ENCODE assay signal across 8 cellular contexts in the genomic region with DNA sequence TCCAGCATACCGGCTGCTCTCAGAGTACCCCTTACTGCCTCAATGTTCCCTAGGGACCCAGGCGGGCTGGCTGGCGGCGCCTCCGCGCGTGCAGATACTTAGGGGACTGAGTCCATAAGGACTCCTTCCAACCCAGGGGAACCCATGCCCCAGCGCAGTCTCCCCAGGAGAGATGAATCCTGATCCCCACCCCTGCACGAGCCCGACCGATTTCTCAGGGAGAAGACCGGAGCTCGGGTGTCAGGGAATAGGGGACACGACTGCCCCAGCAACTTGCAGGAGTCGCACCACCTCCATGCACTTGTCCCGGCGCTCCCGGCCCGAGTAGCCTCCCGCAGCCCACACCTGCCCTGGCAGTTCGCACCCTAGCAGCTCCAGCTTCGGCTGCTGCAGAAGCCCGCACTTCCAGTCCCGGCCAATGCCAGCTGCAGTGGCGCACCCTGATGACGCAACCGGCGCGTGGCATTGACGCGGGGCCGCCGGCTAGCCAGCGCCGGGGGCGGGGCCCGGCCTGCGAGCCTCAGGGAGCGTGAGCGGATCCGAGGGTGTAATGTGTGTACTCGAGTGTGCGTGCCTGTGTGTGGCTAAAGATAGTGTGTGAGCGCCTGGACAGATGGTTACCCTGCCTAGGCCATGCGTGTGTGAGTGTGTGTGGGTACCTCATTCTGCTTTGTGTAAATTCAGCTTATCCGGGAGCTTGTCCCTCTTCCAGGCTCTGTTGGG. TPM values are rescaled to one million over a fixed set of nuclear protein-coding genes. Genes with fewer than 3 reads are reported as not detected.
DNase-seq lines count a peak whose midpoint lies in the region; ATAC-seq and TF ChIP-seq lines count a peak whose summit lies in the region.

A gene with protein sequence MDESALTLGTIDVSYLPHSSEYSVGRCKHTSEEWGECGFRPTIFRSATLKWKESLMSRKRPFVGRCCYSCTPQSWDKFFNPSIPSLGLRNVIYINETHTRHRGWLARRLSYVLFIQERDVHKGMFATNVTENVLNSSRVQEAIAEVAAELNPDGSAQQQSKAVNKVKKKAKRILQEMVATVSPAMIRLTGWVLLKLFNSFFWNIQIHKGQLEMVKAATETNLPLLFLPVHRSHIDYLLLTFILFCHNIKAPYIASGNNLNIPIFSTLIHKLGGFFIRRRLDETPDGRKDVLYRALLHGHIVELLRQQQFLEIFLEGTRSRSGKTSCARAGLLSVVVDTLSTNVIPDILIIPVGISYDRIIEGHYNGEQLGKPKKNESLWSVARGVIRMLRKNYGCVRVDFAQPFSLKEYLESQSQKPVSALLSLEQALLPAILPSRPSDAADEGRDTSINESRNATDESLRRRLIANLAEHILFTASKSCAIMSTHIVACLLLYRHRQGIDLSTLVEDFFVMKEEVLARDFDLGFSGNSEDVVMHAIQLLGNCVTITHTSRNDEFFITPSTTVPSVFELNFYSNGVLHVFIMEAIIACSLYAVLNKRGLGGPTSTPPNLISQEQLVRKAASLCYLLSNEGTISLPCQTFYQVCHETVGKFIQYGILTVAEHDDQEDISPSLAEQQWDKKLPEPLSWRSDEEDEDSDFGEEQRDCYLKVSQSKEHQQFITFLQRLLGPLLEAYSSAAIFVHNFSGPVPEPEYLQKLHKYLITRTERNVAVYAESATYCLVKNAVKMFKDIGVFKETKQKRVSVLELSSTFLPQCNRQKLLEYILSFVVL (minus strand): TSS at position 437 of the 723 bp plus-strand sequence. CDS start 1,981 bp downstream, outside the sequence.

- H3K4me3 Mint-ChIP-seq in activated naive CD8-positive, alpha-beta T cell treated with anti-CD3 and anti-CD28 coated beads, Interleukin-2, amount 10 ng/mL, durations not matched to agents 7 days and 5 days = peak within 1 kb of the TSS; percentile 97

- peak within 1 kb of the TSS; percentile 99 for H3K4me2 ChIP-seq in parathyroid adenoma (ENCODE audit: low read length)

- DNase-seq in GM06990 (ENCODE audit: extremely low read depth, insufficient read length) = peak; percentile 96
- peak; percentile 98 for DNase-seq in HEK293T (ENCODE audit: extremely low spot score)
- peak; percentile 94 for DNase-seq in NAMALWA (ENCODE audit: low spot score)
- DNase-seq in SKM-1 treated with dmso at 0.1 percent for 144 hours (lab: John Stamatoyannopoulos, UW; ENCODE audit: unreplicated experiment) = peak; percentile 69
- peak; percentile 100 for DNase-seq in activated naive CD8-positive, alpha-beta T cell treated with anti-CD3 and anti-CD28 coated beads, Interleukin-2, amount 10 ng/mL, durations not matched to agents 7 days and 5 days
- peak; percentile 98 for DNase-seq in Right ventricle myocardium superior
- peak; percentile 93 to 97 for DNase-seq in tibial artery

- no peaks in the 10 kb centered on the region for H3K9me3 Mint-ChIP-seq in activated naive CD8-positive, alpha-beta T cell treated with anti-CD3 and anti-CD28 coated beads, Interleukin-2, amount 10 ng/mL, durations not matched to agents 7 days and 5 days

- H3K27me3 Mint-ChIP-seq in activated naive CD8-positive, alpha-beta T cell treated with anti-CD3 and anti-CD28 coated beads, Interleukin-2, amount 10 ng/mL, durations not matched to agents 7 days and 5 days = peaks cover 14% of the 10 kb centered on the region

- H3K27ac ChIP-seq in parathyroid adenoma = peak within 1 kb of the TSS; percentile 62
- H3K27ac ChIP-seq in tibial artery = peak within 1 kb of the TSS; percentile 79

- H3K27me3 ChIP-seq in GM06990 (replicated peaks; ENCODE audit: control insufficient read depth, insufficient read depth, low read length) = no peaks in the 10 kb centered on the region
- no peaks in the 10 kb centered on the region for H3K27me3 ChIP-seq in parathyroid adenoma (ENCODE audit: control insufficient read depth, insufficient read depth, low read length)
- H3K27me3 ChIP-seq in tibial artery = no peaks in the 10 kb centered on the region

- H3K9me3 ChIP-seq in parathyroid adenoma (ENCODE audit: control insufficient read depth, low read length) (no peaks in the 10 kb centered on the region), tibial artery (no peaks in the 10 kb centered on the region)

- H3K4me1 ChIP-seq in parathyroid adenoma = peaks cover 4% of the 10 kb centered on the region
- peaks cover 0 to 27% (median 10%) of the 10 kb centered on the region in 4 donors for H3K4me1 ChIP-seq in tibial artery

- ATAC-seq in activated naive CD8-positive, alpha-beta T cell treated with anti-CD3 and anti-CD28 coated beads, Interleukin-2, amount 10 ng/mL, durations not matched to agents 7 days and 5 days (ENCODE audit: low read depth) = peak; percentile 97
- ATAC-seq in Right ventricle myocardium superior (ENCODE audit: poor library complexity) = peak; percentile 98

- H3K36me3 Mint-ChIP-seq in activated naive CD8-positive, alpha-beta T cell treated with anti-CD3 and anti-CD28 coated beads, Interleukin-2, amount 10 ng/mL, durations not matched to agents 7 days and 5 days = peaks cover 5% of the 10 kb centered on the region

- H3K36me3 ChIP-seq in GM06990 (ENCODE audit: control insufficient read depth, insufficient read depth, low read length) (no peaks in the 10 kb centered on the region), parathyroid adenoma (ENCODE audit: control insufficient read depth, insufficient read depth, low read length) (no peaks in the 10 kb centered on the region), tibial artery (peaks cover 6 to 19% (median 13%) of the 10 kb centered on the region in 3 donors)

- no peaks in the 10 kb centered on the region for H3K79me2 ChIP-seq in parathyroid adenoma

- intact Hi-C loops in Right ventricle myocardium superior (cut with DNase I) (loop anchor here (5.0 kb wide), 1 partner anchor 124 kb away; no protein-coding TSS in a partner anchor), tibial artery (cut with DNase I; ENCODE audit: low total_unique reads) (loop anchor here (5.0 kb wide), 1 partner anchor 129 kb away; no protein-coding TSS in a partner anchor)

- peaks cover 16% of the 10 kb centered on the region for H3K4me1 Mint-ChIP-seq in activated naive CD8-positive, alpha-beta T cell treated with anti-CD3 and anti-CD28 coated beads, Interleukin-2, amount 10 ng/mL, durations not matched to agents 7 days and 5 days

- TF ChIP-seq CTCF in GM06990 (IDR thresholded peaks at IDR 0.05; ENCODE audit: insufficient read depth, low read length, poor library complexity, severe bottlenecking) (no peak), parathyroid adenoma (IDR thresholded peaks at IDR 0.05) (no peak), tibial artery (IDR thresholded peaks at IDR 0.05) (peak in 1 of 2 experiments; percentile 32)

- peak within 1 kb of the TSS; percentile 99 for H3K4me3 ChIP-seq in GM06990 (replicated peaks; ENCODE audit: low read depth, low read length)
- H3K4me3 ChIP-seq in parathyroid adenoma (ENCODE audit: low read depth, low read length) = peak within 1 kb of the TSS; percentile 96
- H3K4me3 ChIP-seq in tibial artery = peak within 1 kb of the TSS; percentile 89 to 93

- CTCF ChIA-PET in HEK293T (lab: Yijun Ruan, JAX) = no interaction called here

- POLR2A ChIA-PET in HEK293T (lab: Yijun Ruan, JAX) = interaction anchor here (0.5 to 1.9 kb wide), 13 partner anchors 9 to 1760 kb away, joined by 3 to 8 read pairs (median 4); no protein-coding TSS in a partner anchor
- POLR2A ChIA-PET in activated naive CD8-positive, alpha-beta T cell treated with anti-CD3 and anti-CD28 coated beads, Interleukin-2, amount 10 ng/mL, durations not matched to agents 7 days and 5 days (lab: Charles Lee) = interaction anchor here (1.0 to 2.7 kb wide), 2 partner anchors 8 to 192 kb away, joined by 3 to 15 read pairs; no protein-coding TSS in a partner anchor

- peak within 1 kb of the TSS; percentile 97 for H2AFZ ChIP-seq in parathyroid adenoma

- peak within 1 kb of the TSS; percentile 13 for H3K9ac ChIP-seq in parathyroid adenoma

- H3K27ac Mint-ChIP-seq in activated naive CD8-positive, alpha-beta T cell treated with anti-CD3 and anti-CD28 coated beads, Interleukin-2, amount 10 ng/mL, durations not matched to agents 7 days and 5 days = peak within 1 kb of the TSS; percentile 96

TF ChIP-seq in HEK293T, 16 proteins besides CTCF, POLR2A, EP300 and RAD21:
- no peak for TF ChIP-seq FOXK2 (IDR thresholded peaks at IDR 0.05)
- no peak for TF ChIP-seq ZNF384 (IDR thresholded peaks at IDR 0.05)
- TF ChIP-seq L3MBTL2 (conservative IDR thresholded peaks at IDR 0.05) = peak; percentile 81
- TF ChIP-seq ELF4 (IDR thresholded peaks at IDR 0.05) = no peak
- TF ChIP-seq PKNOX1 (IDR thresholded peaks at IDR 0.05) = no peak
- TF ChIP-seq HDGF (IDR thresholded peaks at IDR 0.05; ENCODE audit: borderline replicate concordance) = no peak
- peak; percentile 30; the same call in 1 of the 2 replicates for TF ChIP-seq TARDBP (IDR thresholded peaks at IDR 0.05)
- TF ChIP-seq CTBP1 (IDR thresholded peaks at IDR 0.05; ENCODE audit: borderline replicate concordance) = no peak

RNA-seq across cellular contexts. Expression of the gene that starts here (rescaled TPM):
- 1 to 10 TPM; 7.5 to 7.8 TPM for total RNA-seq in activated naive CD8-positive, alpha-beta T cell treated with anti-CD3 and anti-CD28 coated beads, Interleukin-2, amount 10 ng/mL, durations not matched to agents 7 days and 5 days
- 29.7 TPM for total RNA-seq in Right ventricle myocardium superior

Comparison
In these comparisons a context has a peak if more than half of its experiments do, and no peak if none do; other contexts are left out.
1. Peak in every context shown above with its lines: DNase-seq, ATAC-seq, H3K4me3 ChIP-seq and H3K27ac ChIP-seq.